8 cellular contexts compared by ENCODE assay signal in the genomic region with DNA sequence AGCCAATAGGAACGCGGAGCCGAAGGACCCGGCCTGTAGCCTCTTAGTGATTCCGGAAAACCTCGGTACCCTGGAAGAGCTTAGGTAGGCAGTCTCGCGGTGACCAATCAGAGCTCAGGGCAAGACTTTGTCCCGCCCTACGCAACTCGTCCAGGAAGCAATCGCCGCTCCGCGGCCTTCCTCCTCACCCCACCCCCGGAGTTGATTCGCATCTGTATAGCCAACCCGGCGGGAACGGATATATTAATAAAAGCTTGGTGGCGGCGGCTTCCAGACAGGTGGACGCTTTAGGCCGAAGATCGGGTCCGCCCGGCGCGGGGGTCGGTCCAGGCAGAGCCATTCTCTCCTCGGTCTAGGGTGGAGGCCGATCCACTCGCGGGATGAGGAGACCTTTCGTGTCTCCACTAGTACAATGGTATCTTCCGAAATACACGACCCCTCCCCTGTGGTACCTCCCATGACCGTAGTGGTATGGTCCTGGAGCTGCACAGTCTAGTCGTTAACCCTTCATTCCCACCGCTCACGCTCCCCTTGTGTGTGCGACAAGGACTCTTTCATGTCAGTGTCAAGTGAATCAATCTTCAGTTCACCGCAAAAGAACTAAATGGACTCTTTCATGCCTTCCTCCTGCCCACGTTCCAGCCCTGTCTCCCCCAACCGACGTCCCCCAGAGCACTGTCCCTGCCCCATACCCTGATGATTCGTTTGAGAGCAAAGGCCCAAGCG. TPM values are rescaled to one million over a fixed set of nuclear protein-coding genes. Genes with fewer than 3 reads are reported as not detected.
DNase-seq lines count a peak whose midpoint lies in the region; ATAC-seq lines count a peak whose summit lies in the region.

No MANE protein-coding gene starts in this region.

- H3K27me3 Mint-ChIP-seq in dendritic cell treated with granulocyte-macrophage colony-stimulating factor and Interleukin-4, amounts not matched to agents 40 ng/mL and 50 ng/mL, for 4 days: no peaks in the 10 kb centered on the region

- peaks cover 13% of the 10 kb centered on the region for H3K4me1 Mint-ChIP-seq in dendritic cell treated with granulocyte-macrophage colony-stimulating factor and Interleukin-4, amounts not matched to agents 40 ng/mL and 50 ng/mL, for 4 days (ENCODE audit: low read depth)

- peaks cover 0 to 6% (median 0%) of the 10 kb centered on the region in 11 experiments; a peak in 1 of 22 replicates for H3K9me3 ChIP-seq in BLaER1 treated with 17β-estradiol and CSF1 and Interleukin-3, amounts not matched to agents 10 nM and 100 nM (replicated peaks in 1 of 11)

- H3K4me3 Mint-ChIP-seq in dendritic cell treated with granulocyte-macrophage colony-stimulating factor and Interleukin-4, amounts not matched to agents 40 ng/mL and 50 ng/mL, for 4 days: peak overlapping the region; percentile 89

- peak overlapping the region; percentile 83 to 92 (median 88) for H3K27ac ChIP-seq in BLaER1 treated with 17β-estradiol and CSF1 and Interleukin-3, amounts not matched to agents 10 nM and 100 nM

- H3K27ac Mint-ChIP-seq in dendritic cell treated with granulocyte-macrophage colony-stimulating factor and Interleukin-4, amounts not matched to agents 40 ng/mL and 50 ng/mL, for 4 days: peak overlapping the region; percentile 98

- H3K36me3 ChIP-seq in BLaER1 treated with 17β-estradiol and CSF1 and Interleukin-3, amounts not matched to agents 10 nM and 100 nM: no peaks in the 10 kb centered on the region

- no peaks in the 10 kb centered on the region for H3K9me3 Mint-ChIP-seq in dendritic cell treated with granulocyte-macrophage colony-stimulating factor and Interleukin-4, amounts not matched to agents 40 ng/mL and 50 ng/mL, for 4 days

- H3K4me3 ChIP-seq in BLaER1 treated with 17β-estradiol and CSF1 and Interleukin-3, amounts not matched to agents 10 nM and 100 nM: peak overlapping the region; percentile 54 to 70 (median 62)

- peaks cover 5% of the 10 kb centered on the region for H3K36me3 Mint-ChIP-seq in dendritic cell treated with granulocyte-macrophage colony-stimulating factor and Interleukin-4, amounts not matched to agents 40 ng/mL and 50 ng/mL, for 4 days (ENCODE audit: low read depth)

- ATAC-seq in GM19328 (IDR thresholded peaks at IDR 0.05; ENCODE audit: unreplicated experiment) (peak; percentile 97), HG03469 (IDR thresholded peaks at IDR 0.05; ENCODE audit: unreplicated experiment) (peak; percentile 95), left lobe of liver (peak; percentile 99)

- DNase-seq in NCI-H69 (lab: John Stamatoyannopoulos, UW) (peak; percentile 98), left lobe of liver (ENCODE audit: low spot score) (peak; percentile 92)
- DNase-seq in activated CD4-positive, alpha-beta T cell treated with anti-CD3 and anti-CD28 coated beads, Interleukin-2, amount 50 U/mL, for 24 hours (ENCODE audit: low read depth in 1 of 2, low spot score in 1 of 2): peak; percentile 50 to 81
- peak; percentile 82 to 84 for DNase-seq in stimulated activated CD4-positive, alpha-beta T cell treated with anti-CD3 and anti-CD28 coated beads, Interleukin-2, amount 100 ng/mL, for 24 hours

- peaks cover 47 to 94% (median 84%) of the 10 kb centered on the region in 11 experiments for H3K27me3 ChIP-seq in BLaER1 treated with 17β-estradiol and CSF1 and Interleukin-3, amounts not matched to agents 10 nM and 100 nM

- no peaks in the 10 kb centered on the region; a peak in 2 of 22 replicates for H4K20me1 ChIP-seq in BLaER1 treated with 17β-estradiol and CSF1 and Interleukin-3, amounts not matched to agents 10 nM and 100 nM

- H3K4me2 ChIP-seq in BLaER1 treated with 17β-estradiol and CSF1 and Interleukin-3, amounts not matched to agents 10 nM and 100 nM: peak overlapping the region; percentile 62 to 88 (median 70)

- intact Hi-C loops in dendritic cell treated with granulocyte-macrophage colony-stimulating factor and Interleukin-4, amounts not matched to agents 40 ng/mL and 50 ng/mL, for 4 days (cut with micrococcal nuclease): loop anchor here (1.0 to 2.0 kb wide), 2 partner anchors 41 to 63 kb away; a partner anchor contains a TSS

- H3K4me1 ChIP-seq in BLaER1 treated with 17β-estradiol and CSF1 and Interleukin-3, amounts not matched to agents 10 nM and 100 nM: peaks cover 5 to 12% (median 7%) of the 10 kb centered on the region in 10 experiments; a peak in 10 of 20 replicates

- peak overlapping the region; percentile 81 to 90 (median 84) for H3K9ac ChIP-seq in BLaER1 treated with 17β-estradiol and CSF1 and Interleukin-3, amounts not matched to agents 10 nM and 100 nM

RNA-seq across cellular contexts. Expression of a gene that starts 24.2 kb away (rescaled TPM):
- 3.1 TPM for total RNA-seq in left lobe of liver

RNA-seq across cellular contexts. Expression of a gene that starts 40.8 kb away (rescaled TPM):
- total RNA-seq in left lobe of liver: 4.3 TPM

RNA-seq across cellular contexts. Expression of a gene that starts 49.0 kb away (rescaled TPM):
- 0.35 TPM for total RNA-seq in left lobe of liver

RNA-seq across cellular contexts. Expression of a gene that starts 53.8 kb away (rescaled TPM):
- total RNA-seq in left lobe of liver: 3.2 TPM

Comparison
In these comparisons a context has a peak if more than half of its experiments do, and no peak if none do; other contexts are left out.
1. Peak in every context shown above with its lines: DNase-seq, ATAC-seq, H3K4me3 ChIP-seq and H3K27ac ChIP-seq.